Comparison of ENCODE assay signal across 33 cellular contexts in the genomic region with DNA sequence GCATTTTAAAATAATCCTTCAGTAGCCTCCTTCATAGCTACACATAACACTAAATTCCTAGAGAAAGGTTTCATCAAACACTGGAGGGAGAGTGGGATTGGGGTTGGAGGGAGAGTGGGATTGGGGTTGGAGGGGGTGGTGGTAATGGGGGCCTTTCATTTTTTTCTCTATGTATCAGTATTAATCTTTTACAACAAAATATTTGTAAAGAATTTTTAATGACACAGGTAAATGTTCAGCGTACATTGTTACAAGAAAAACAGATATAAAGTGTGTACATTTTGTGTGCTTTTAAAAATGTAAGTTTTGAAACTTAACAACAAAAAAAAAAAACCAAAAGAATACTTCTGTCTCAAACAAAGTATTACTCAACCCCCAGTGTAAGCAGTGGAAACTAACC.
"Had no signal": no experiment of that assay in that cellular context is flagged by ENCODE, and none has a peak within 500 bp of the region (broad histone marks: within the 10 kb centered on the region; RNA-seq: fewer than 3 reads in every experiment).

No MANE protein-coding gene starts in this region.

- H3K4me3 ChIP-seq: adrenal gland, body of pancreas, breast epithelium had no signal

- H3K36me3 ChIP-seq: adrenal gland, brain microvascular endothelial cell, breast epithelium had no signal

- FAIRE-seq: astrocyte had no signal

- H3K27ac ChIP-seq: adrenal gland, body of pancreas, brain microvascular endothelial cell, breast epithelium, VCaP had no signal

- DNase-seq: activated B cell treated with CpG ODN at 0.5 μM for 24 hours; activated CD4-positive, alpha-beta memory T cell treated with anti-CD3 and anti-CD28 coated beads for 36 hours; activated CD4-positive, alpha-beta T cell treated with anti-CD3 and anti-CD28 coated beads for 4 hours; activated CD4-positive, alpha-beta T cell treated with anti-CD3 and anti-CD28 coated beads, Interleukin-2, amount 10 ng/mL, durations not matched to agents 24 days and 14 days; activated CD4-positive, alpha-beta T cell treated with anti-CD3 and anti-CD28 coated beads, Interleukin-2, amount 50 U/mL, for 1 hour; activated CD4-positive, alpha-beta T cell treated with anti-CD3 and anti-CD28 coated beads, Interleukin-2, amount 50 U/mL, for 4 hours; activated CD4-positive, CD25-positive, alpha-beta regulatory T cell treated with anti-CD3 and anti-CD28 coated beads, Interleukin-2, amount 50 U/mL, for 72 hours; activated CD8-positive, alpha-beta memory T cell treated with anti-CD3 and anti-CD28 coated beads, Interleukin-2, amount 50 U/mL, for 4 hours; activated CD8-positive, alpha-beta T cell treated with anti-CD3 and anti-CD28 coated beads for 36 hours; activated effector memory CD4-positive, alpha-beta T cell treated with anti-CD3 and anti-CD28 coated beads, Interleukin-2, amount 50 U/mL, for 16 hours; activated gamma-delta T cell treated with Interleukin-2 at 50 U/mL for 16 hours; activated naive CD4-positive, alpha-beta T cell; activated naive CD4-positive, alpha-beta T cell treated with anti-CD3 and anti-CD28 coated beads for 36 hours; activated naive CD4-positive, alpha-beta T cell treated with anti-CD3 and anti-CD28 coated beads, Interleukin-2, amount 50 U/mL, for 16 hours; activated naive CD8-positive, alpha-beta T cell treated with anti-CD3 and anti-CD28 coated beads for 36 hours; activated T-cell treated with anti-CD3 and anti-CD28 coated beads for 4 hours; activated T-cell treated with anti-CD3 and anti-CD28 coated beads, Interleukin-2, amount 50 U/mL, for 1 hour; activated T-cell treated with anti-CD3 and anti-CD28 coated beads, Interleukin-2, amount 50 U/mL, for 4 hours; activated T-cell treated with anti-CD3 and anti-CD28 coated beads, Interleukin-2, amount 50 U/mL, for 72 hours; adrenal gland; amniotic stem cell; aorta; body of pancreas; brain microvascular endothelial cell; central memory CD4-positive, alpha-beta T cell; T-helper 1 cell; T-helper 2 cell; T-helper 9 cell had no signal

- H3K4me1 ChIP-seq: adrenal gland, body of pancreas, breast epithelium had no signal

- ATAC-seq: activated CD8-positive, alpha-beta T cell treated with anti-CD3 and anti-CD28 coated beads for 36 hours; activated naive CD4-positive, alpha-beta T cell treated with anti-CD3 and anti-CD28 coated beads, Interleukin-2, amount 50 U/mL, for 72 hours; activated T-cell treated with anti-CD3 and anti-CD28 coated beads, Interleukin-2, amount 50 U/mL, for 4 hours; activated T-cell treated with anti-CD3 and anti-CD28 coated beads, Interleukin-2, amount 50 U/mL, for 72 hours; activated T-helper 17 cell treated with anti-CD3 and anti-CD28 coated beads, Interleukin-2, amount 50 U/mL, for 72 hours; body of pancreas had no signal

- H3K27me3 ChIP-seq: adrenal gland, body of pancreas, brain microvascular endothelial cell, breast epithelium had no signal
